In genomic region chr16:1261131-1261917, GRCh38 we compare ENCODE assay signal across 1 cellular context.
TF ChIP-seq lines count a peak whose summit lies in the region.

No MANE protein-coding gene starts in this region.

TF ChIP-seq in GM23338, 12 proteins besides CTCF, POLR2A, EP300 and RAD21 (continued from another document):
- TF ChIP-seq ZNF462 (CRISPR knock-in tag; IDR thresholded peaks at IDR 0.05): no peak
- no peak for TF ChIP-seq ZNF114 (CRISPR knock-in tag; IDR thresholded peaks at IDR 0.05)
- TF ChIP-seq ETS1 (IDR thresholded peaks at IDR 0.05): no peak
- TF ChIP-seq CREB1 (CRISPR knock-in tag; IDR thresholded peaks at IDR 0.05; ENCODE audit: low read depth): no peak
